10 cellular contexts compared by ENCODE assay signal in genomic region chr11:73468590-73469161, GRCh38.
"Had no signal": no experiment of that assay in that cellular context is flagged by ENCODE, and none has a peak within 500 bp of the region (broad histone marks: within the 10 kb centered on the region; RNA-seq: fewer than 3 reads in every experiment).

No MANE protein-coding gene starts in this region.

- H3K4me1 ChIP-seq: foreskin keratinocyte had no signal

- H3K27me3 ChIP-seq: foreskin keratinocyte, ovary had no signal

- H3K27ac ChIP-seq: foreskin keratinocyte, ovary had no signal

- H3K4me3 ChIP-seq: ovary had no signal

- ATAC-seq: activated CD8-positive, alpha-beta T cell treated with anti-CD3 and anti-CD28 coated beads for 36 hours; activated T-cell treated with anti-CD3 and anti-CD28 coated beads, Interleukin-2, amount 50 U/mL, for 72 hours; foreskin keratinocyte; stimulated activated memory B cell treated with anti-CD40 and anti-IgM and Interleukin-4, amounts not matched to agents 10 μg/mL and 1 μg/mL and 100 μg/mL, for 72 hours had no signal

- H3K9me3 ChIP-seq: ovary had no signal

- H3K36me3 ChIP-seq: ovary had no signal

- DNase-seq: activated CD4-positive, alpha-beta T cell treated with anti-CD3 and anti-CD28 coated beads for 4 hours; activated CD8-positive, alpha-beta memory T cell treated with anti-CD3 and anti-CD28 coated beads, Interleukin-2, amount 50 U/mL, for 4 hours; activated CD8-positive, alpha-beta T cell treated with anti-CD3 and anti-CD28 coated beads for 36 hours; activated gamma-delta T cell treated with Interleukin-2 at 50 U/mL for 16 hours; activated naive CD8-positive, alpha-beta T cell treated with anti-CD3 and anti-CD28 coated beads for 36 hours; activated T-cell treated with anti-CD3 and anti-CD28 coated beads, Interleukin-2, amount 50 U/mL, for 72 hours; foreskin keratinocyte; ovary; SW 1271 had no signal
